8 cellular contexts compared by ENCODE assay signal in the genomic region with DNA sequence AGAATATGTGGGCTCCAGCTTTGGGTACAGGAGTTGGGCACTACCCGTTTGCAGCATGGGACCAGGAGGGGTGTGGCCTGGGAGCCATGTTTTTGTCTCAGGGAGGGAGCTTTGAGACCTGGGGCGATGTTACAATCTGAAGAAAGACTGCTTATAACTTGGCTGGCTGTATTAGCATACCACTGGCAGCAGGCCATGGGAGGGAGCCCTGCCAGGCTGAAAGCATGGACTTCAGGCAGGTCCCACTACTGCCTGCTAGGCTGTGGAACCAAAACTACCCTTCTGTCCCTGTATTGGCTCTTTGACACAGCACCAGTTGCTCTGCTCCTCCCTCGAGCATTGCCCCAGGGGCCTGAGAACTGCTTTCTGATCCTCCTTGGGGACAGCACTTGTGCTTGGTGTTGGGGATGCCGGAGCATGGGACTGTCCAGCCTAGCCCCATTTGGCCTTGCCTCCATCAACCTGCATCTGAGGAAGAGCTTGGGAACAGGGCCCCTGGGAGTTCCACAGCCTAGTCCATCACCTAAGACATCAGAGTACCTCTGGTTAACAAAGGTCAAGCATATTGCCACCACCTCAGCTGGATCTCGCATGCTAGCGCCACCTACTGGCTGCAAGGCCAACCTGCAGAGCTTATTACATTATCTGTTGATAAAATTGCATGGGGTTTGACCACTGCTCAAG.
DNase-seq lines count a peak whose midpoint lies in the region; ATAC-seq and TF ChIP-seq lines count a peak whose summit lies in the region.

No MANE protein-coding gene starts in this region.

- H3K36me3 ChIP-seq in GM06990 (ENCODE audit: control insufficient read depth, insufficient read depth, low read length), result no peaks in the 10 kb centered on the region
- no peaks in the 10 kb centered on the region for H3K36me3 ChIP-seq in endodermal cell (ENCODE audit: control insufficient read depth, insufficient read depth, low read length)
- no peaks in the 10 kb centered on the region for H3K36me3 ChIP-seq in neutrophil

- 49 to 67% methylated on average over 3 to 6 of the region's 6 CpGs for WGBS in endodermal cell (ENCODE audit: insufficient coverage in 1 of 2, insufficient read length in 1 of 2), 2 experiments

- H3K4me1 ChIP-seq in endodermal cell (ENCODE audit: control insufficient read depth, insufficient read depth, low read length) (no peaks in the 10 kb centered on the region), neutrophil (ENCODE audit: control insufficient read depth in 1 of 2, insufficient read depth in 1 of 2, low read depth in 1 of 2, low read length in 1 of 2) (no peaks in the 10 kb centered on the region)

- peaks cover 35% of the 10 kb centered on the region for H3K9me3 Mint-ChIP-seq in endodermal cell

- H3K27ac Mint-ChIP-seq in endodermal cell, result no peak overlapping the region

- no peaks in the 10 kb centered on the region for H3K27me3 Mint-ChIP-seq in endodermal cell (ENCODE audit: insufficient read depth)

- TF ChIP-seq CTCF in 22Rv1 (IDR thresholded peaks at IDR 0.05), result peak; percentile 95
- TF ChIP-seq CTCF in GM06990 (IDR thresholded peaks at IDR 0.05; ENCODE audit: insufficient read depth, low read length, poor library complexity, severe bottlenecking), result peak; percentile 91
- TF ChIP-seq CTCF in endodermal cell (conservative IDR thresholded peaks at IDR 0.05), result peak; percentile 95
- peak; percentile 66 for TF ChIP-seq CTCF in neutrophil (IDR thresholded peaks at IDR 0.05)

- peak; percentile 51 for ATAC-seq in HG03103 (IDR thresholded peaks at IDR 0.05; ENCODE audit: low read depth, unreplicated experiment)

- no peak overlapping the region for H3K9ac ChIP-seq in endodermal cell (ENCODE audit: extremely low read depth, low read length, poor library complexity, severe bottlenecking)

- peaks cover 27% of the 10 kb centered on the region for H3K9me3 ChIP-seq in endodermal cell (ENCODE audit: control insufficient read depth, low read length)
- no peaks in the 10 kb centered on the region for H3K9me3 ChIP-seq in neutrophil

- H3K4me1 Mint-ChIP-seq in endodermal cell, result peaks cover 2% of the 10 kb centered on the region

- no peak overlapping the region for H3K4me3 Mint-ChIP-seq in endodermal cell

- H3K27ac ChIP-seq in 22Rv1 (no peak overlapping the region), endodermal cell (ENCODE audit: low read depth, low read length) (no peak overlapping the region), neutrophil (no peak overlapping the region)

- H3K36me3 Mint-ChIP-seq in endodermal cell (ENCODE audit: low read depth), result peaks cover 12% of the 10 kb centered on the region

- H3K27me3 ChIP-seq in GM06990 (replicated peaks; ENCODE audit: control insufficient read depth, insufficient read depth, low read length), result no peaks in the 10 kb centered on the region
- no peaks in the 10 kb centered on the region for H3K27me3 ChIP-seq in endodermal cell (ENCODE audit: control insufficient read depth, insufficient read depth, low read length, poor library complexity, severe bottlenecking)
- H3K27me3 ChIP-seq in neutrophil, result no peaks in the 10 kb centered on the region

- H3K4me3 ChIP-seq in GM06990 (replicated peaks; ENCODE audit: low read depth, low read length), result no peak overlapping the region
- no peak overlapping the region for H3K4me3 ChIP-seq in endodermal cell (ENCODE audit: low read length)
- H3K4me3 ChIP-seq in neutrophil (ENCODE audit: low read depth in 1 of 2, low read length in 1 of 2), result no peak overlapping the region

- DNase-seq in GM06990 (ENCODE audit: extremely low read depth, insufficient read length), result peak; percentile 24
- peak; percentile 9 for DNase-seq in SW480 (ENCODE audit: low spot score)
- peak; percentile 88 for DNase-seq in endodermal cell
- DNase-seq in NCI-H2029 treated with DMSO at 0.1 percent for 48 hours (lab: John Stamatoyannopoulos, UW), result no peak
- no peak for DNase-seq in NCI-H1105 treated with DMSO at 0.1 percent for 48 hours (lab: John Stamatoyannopoulos, UW)

Comparison
In these comparisons a context has a peak if more than half of its experiments do, and no peak if none do; other contexts are left out.
1. DNase-seq: peak in GM06990 (single experiment), SW480 (single experiment) and endodermal cell (single experiment); none in NCI-H2029 treated with DMSO at 0.1 percent for 48 hours (single experiment) and NCI-H1105 treated with DMSO at 0.1 percent for 48 hours (single experiment).
2. Peak in every context shown above with its lines, with median percentiles within 50 percentile points of each other: CTCF ChIP-seq.